9 cellular contexts compared by ENCODE assay signal in genomic region chr18:9115984-9116383, GRCh38. TPM values are rescaled to one million over a fixed set of nuclear protein-coding genes. Genes with fewer than 3 reads are reported as not detected.
A peak's percentile ranks its signal among the peaks of the same experiment; 100 is the strongest.
DNase-seq lines count a peak whose midpoint lies in the region; ATAC-seq, FAIRE-seq and TF ChIP-seq lines count a peak whose summit lies in the region.
"Had no signal": no experiment of that assay in that cellular context is flagged by ENCODE, and none has a peak within 500 bp of the region (broad histone marks: within the 10 kb centered on the region; RNA-seq: fewer than 3 reads in every experiment).

No MANE protein-coding gene starts in this region.

- TF ChIP-seq CTCF in Peyer's patch (IDR thresholded peaks at IDR 0.05) (no peak), mucosa of descending colon (IDR thresholded peaks at IDR 0.05) (no peak)

- peaks cover 0 to 7% (median 0%) of the 10 kb centered on the region in 3 donors for H3K36me3 ChIP-seq in Peyer's patch
- no peaks in the 10 kb centered on the region for H3K36me3 ChIP-seq in mucosa of descending colon (ENCODE audit: low read depth)

- no peak for TF ChIP-seq POLR2A in Peyer's patch (IDR thresholded peaks at IDR 0.05)

- H3K27ac Mint-ChIP-seq in central memory CD8-positive, alpha-beta T cell (ENCODE audit: low read depth): peak overlapping the region; percentile 99

- H3K4me1 ChIP-seq in Peyer's patch: peaks cover 0 to 57% (median 9%) of the 10 kb centered on the region in 4 donors
- peaks cover 19% of the 10 kb centered on the region for H3K4me1 ChIP-seq in mucosa of descending colon (ENCODE audit: low read depth)

- H3K27me3 ChIP-seq in Peyer's patch: no peaks in the 10 kb centered on the region
- H3K27me3 ChIP-seq: hepatocyte had no signal

- ATAC-seq in central memory CD8-positive, alpha-beta T cell (replicated peaks; ENCODE audit: extremely low read depth, poor library complexity, severe bottlenecking): no peak
- ATAC-seq in mucosa of descending colon: no peak
- no peak for ATAC-seq in HG03159 (IDR thresholded peaks at IDR 0.05; ENCODE audit: unreplicated experiment)
- ATAC-seq in HG02884 (IDR thresholded peaks at IDR 0.05; ENCODE audit: unreplicated experiment): no peak
- no peak for ATAC-seq in HG02885 (IDR thresholded peaks at IDR 0.05; ENCODE audit: poor library complexity, unreplicated experiment)

- H3K27me3 Mint-ChIP-seq in central memory CD8-positive, alpha-beta T cell: no peaks in the 10 kb centered on the region

- DNase-seq in GM19239 (ENCODE audit: insufficient read length, low spot score) (no peak), Peyer's patch (no peak), mucosa of descending colon (no peak)
- DNase-seq in central memory CD8-positive, alpha-beta T cell (ENCODE audit: low spot score in 2 of 2): no peak

- intact Hi-C loops in mucosa of descending colon (cut with DNase I, micrococcal nuclease): no loop called here

- H3K4me1 Mint-ChIP-seq in central memory CD8-positive, alpha-beta T cell: peaks cover 62% of the 10 kb centered on the region

- FAIRE-seq in GM19239 (lab: Jason Lieb, UNC): peak; percentile 73

- H3K4me3 Mint-ChIP-seq in central memory CD8-positive, alpha-beta T cell: peak overlapping the region; percentile 79

- peak overlapping the region; percentile 47 to 89 (median 88) for H3K27ac ChIP-seq in Peyer's patch
- peak overlapping the region in 13 of 21 experiments; percentile 63 to 95 (median 82) for H3K27ac ChIP-seq in skin epidermis

- no peaks in the 10 kb centered on the region for H3K9me3 Mint-ChIP-seq in central memory CD8-positive, alpha-beta T cell

- H3K4me3 ChIP-seq in Peyer's patch: no peak overlapping the region
- H3K4me3 ChIP-seq in skin epidermis: no peak overlapping the region
- no peak overlapping the region for H3K4me3 ChIP-seq in mucosa of descending colon
- H3K4me3 ChIP-seq: hepatocyte had no signal

- H3K36me3 Mint-ChIP-seq in central memory CD8-positive, alpha-beta T cell (ENCODE audit: insufficient read depth): peaks cover 15% of the 10 kb centered on the region

- H3K9me3 ChIP-seq in Peyer's patch (no peaks in the 10 kb centered on the region), mucosa of descending colon (no peaks in the 10 kb centered on the region)

RNA-seq across cellular contexts. Expression of gene NDUFV2, which starts 13.5 kb away (rescaled TPM):
- total RNA-seq in Peyer's patch: 100 to 1,000 TPM in 2 of 4 donors, 10 to 100 TPM in 2; 83.3 to 132 (median 106) TPM
- total RNA-seq in mucosa of descending colon: 100 to 1,000 TPM; 146 to 199 (median 163) TPM

RNA-seq across cellular contexts. Expression of gene ANKRD12, which starts 20.6 kb away (rescaled TPM):
- 100 to 1,000 TPM in 1 of 4 donors, 10 to 100 TPM in 3; 39.9 to 172 (median 58.9) TPM for total RNA-seq in Peyer's patch
- total RNA-seq in mucosa of descending colon: 100 to 1,000 TPM in 1 of 3 donors, 10 to 100 TPM in 2; 46.8 to 108 (median 63.6) TPM
